ENCODE assay signal across 25 cellular contexts in the genomic region with DNA sequence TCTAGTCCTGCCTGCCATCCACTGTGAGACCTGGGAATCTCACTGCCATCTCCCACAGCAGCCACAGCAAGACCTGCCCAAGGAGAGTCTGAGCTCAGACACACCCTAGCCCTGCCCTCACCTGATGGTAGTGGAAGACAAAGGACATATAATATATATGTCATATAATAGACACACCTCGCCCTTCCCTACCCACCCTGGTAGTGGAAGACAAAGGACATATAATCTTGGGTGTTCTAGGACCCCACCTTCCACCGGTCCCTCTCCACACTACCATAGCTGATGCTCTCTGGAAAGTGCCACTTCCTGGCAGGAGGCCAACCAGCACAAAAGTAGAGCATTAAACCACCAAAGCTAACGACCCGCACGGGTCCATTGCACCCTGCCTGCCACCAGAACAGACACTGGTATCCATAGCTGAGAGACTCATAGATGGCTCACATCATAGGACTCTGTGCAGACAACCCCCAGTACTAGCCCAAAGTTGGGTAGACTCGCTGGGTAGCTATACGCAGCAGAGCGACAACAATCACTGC.
"Had no signal": no experiment of that assay in that cellular context is flagged by ENCODE, and none has a peak within 500 bp of the region (broad histone marks: within the 10 kb centered on the region; RNA-seq: fewer than 3 reads in every experiment).

No MANE protein-coding gene starts in this region.

- ATAC-seq: heart right ventricle; left ventricle myocardium superior; lower lobe of right lung; natural killer cell treated with Interleukin-12 subunit alpha and Interleukin-12 subunit beta and Interleukin-15 and Interleukin-18, amount 100 ng/mL, for 72 hours; pancreas; stimulated activated memory B cell treated with anti-CD40 and anti-IgM and Interleukin-4, amounts not matched to agents 10 μg/mL and 1 μg/mL and 100 μg/mL, for 72 hours; stimulated activated naive CD8-positive, alpha-beta T cell treated with anti-CD3 and anti-CD28 coated beads, Interleukin-15, Interleukin-2, amounts not matched to agents 100 U/mL and 50 U/mL, for 24 hours; upper lobe of right lung had no signal

- H3K9me3 ChIP-seq: esophagus squamous epithelium, neutrophil, pancreas, testis, upper lobe of right lung, uterus had no signal

- H3K27ac ChIP-seq: coronary artery, esophagus squamous epithelium, heart right ventricle, lower lobe of right lung, neutrophil, pancreas, skin epidermis, spleen, testis, tibial artery, upper lobe of right lung, uterus had no signal

- H3K36me3 ChIP-seq: esophagus squamous epithelium, heart right ventricle, lower lobe of right lung, neutrophil, pancreas, spleen, tibial artery, upper lobe of right lung, uterus had no signal

- H3K27me3 ChIP-seq: esophagus squamous epithelium, heart right ventricle, neutrophil, pancreas, spleen, testis, tibial artery, upper lobe of right lung, uterus had no signal

- H3K4me1 ChIP-seq: esophagus squamous epithelium, heart right ventricle, lower lobe of right lung, pancreas, spleen, testis, tibial artery, upper lobe of right lung, uterus had no signal

- DNase-seq: dermis blood vessel endothelial cell; effector memory CD4-positive, alpha-beta T cell; erythroblast; esophagus squamous epithelium; foreskin melanocyte; glutamatergic neuron; heart right ventricle; hippocampal formation; left ventricle myocardium superior; lower lobe of right lung; naive B cell; spleen; stimulated activated CD4-positive, alpha-beta T cell treated with anti-CD3 and anti-CD28 coated beads, Interleukin-4, amount 100 ng/mL, for 4 hours; stimulated activated naive CD8-positive, alpha-beta T cell treated with anti-CD3 and anti-CD28 coated beads, Interleukin-15, Interleukin-2, amounts not matched to agents 100 U/mL and 50 U/mL, for 24 hours; substantia nigra; testis; upper lobe of right lung; uterus had no signal

- H3K4me3 ChIP-seq: coronary artery, esophagus squamous epithelium, heart right ventricle, lower lobe of right lung, pancreas, skin epidermis, spleen, testis, tibial artery, upper lobe of right lung, uterus had no signal
